Comparison of ENCODE assay signal across 26 cellular contexts in the genomic region with DNA sequence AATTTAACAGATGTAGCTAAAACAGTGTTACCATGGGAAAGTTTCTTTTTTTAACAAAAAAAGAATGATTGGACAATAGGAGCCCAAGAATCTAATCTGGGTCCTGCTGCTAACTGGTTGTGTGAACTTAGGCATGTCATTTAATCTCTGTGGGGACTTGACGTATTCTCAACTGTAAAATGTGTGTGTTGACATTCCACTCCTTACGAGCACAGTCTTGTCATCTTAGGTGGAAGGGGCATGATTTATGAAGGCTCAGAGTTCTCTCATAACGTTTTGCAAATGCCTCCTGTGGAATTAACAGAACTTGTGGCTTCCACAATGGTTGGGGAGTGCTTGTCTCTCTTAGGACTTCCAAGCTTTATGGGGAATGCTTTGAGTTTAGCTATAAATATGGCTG.
"Had no signal": no experiment of that assay in that cellular context is flagged by ENCODE, and none has a peak within 500 bp of the region (broad histone marks: within the 10 kb centered on the region; RNA-seq: fewer than 3 reads in every experiment).

No MANE protein-coding gene starts in this region.

- H3K36me3 ChIP-seq: left lung, lower lobe of right lung, pancreas, prostate gland, stomach, thyroid gland, transverse colon, upper lobe of right lung had no signal

- H3K9me3 ChIP-seq: left lung, lower lobe of right lung, pancreas, prostate gland, stomach, testis, thyroid gland, transverse colon, upper lobe of right lung had no signal

- H3K4me1 ChIP-seq: left lung, lower lobe of right lung, pancreas, prostate gland, testis, thyroid gland, transverse colon, upper lobe of right lung had no signal

- ATAC-seq: left cardiac atrium; left lung; lower lobe of right lung; naive thymus-derived CD8-positive, alpha-beta T cell; pancreas; right cardiac atrium; sciatic nerve; stimulated activated naive B cell treated with anti-CD40 and anti-IgM and Interleukin-4, amounts not matched to agents 10 μg/mL and 1 μg/mL and 100 μg/mL, for 72 hours; stimulated activated naive CD8-positive, alpha-beta T cell treated with anti-CD3 and anti-CD28 coated beads, Interleukin-15, Interleukin-2, amounts not matched to agents 100 U/mL and 50 U/mL, for 24 hours; upper lobe of right lung had no signal

- H3K27me3 ChIP-seq: left lung, pancreas, testis, thyroid gland, transverse colon, upper lobe of right lung had no signal

- DNase-seq: kidney glomerular epithelial cell; left cardiac atrium; left lung; lower lobe of right lung; mammary epithelial cell; mesenchymal stem cell; naive thymus-derived CD8-positive, alpha-beta T cell; nucleus accumbens; pancreas; posterior cingulate gyrus; retina; right cardiac atrium; stimulated activated CD4-positive, alpha-beta T cell treated with anti-CD3 and anti-CD28 coated beads, Interleukin-12 subunit alpha, Interleukin-12 subunit beta, amount 100 ng/mL, for 4 hours; stimulated activated CD4-positive, alpha-beta T cell treated with anti-CD3 and anti-CD28 coated beads, Interleukin-15, amount 100 ng/mL, for 24 hours; stimulated activated CD4-positive, alpha-beta T cell treated with anti-CD3 and anti-CD28 coated beads, Interleukin-2, amount 100 ng/mL, for 24 hours; stimulated activated CD4-positive, alpha-beta T cell treated with anti-CD3 and anti-CD28 coated beads, Interleukin-4, amount 100 ng/mL, for 1 hour; stimulated activated naive B cell treated with anti-CD40 and anti-IgM and Interleukin-4, amounts not matched to agents 10 μg/mL and 1 μg/mL and 100 μg/mL, for 72 hours; stimulated activated naive CD8-positive, alpha-beta T cell treated with anti-CD3 and anti-CD28 coated beads, Interleukin-15, Interleukin-2, amounts not matched to agents 100 U/mL and 50 U/mL, for 24 hours; stomach; testis; thyroid gland; transverse colon; upper lobe of right lung had no signal

- H3K27ac ChIP-seq: left lung, lower lobe of right lung, pancreas, prostate gland, skin epidermis, stomach, testis, thyroid gland, transverse colon, upper lobe of right lung had no signal

- H3K4me3 ChIP-seq: left lung, lower lobe of right lung, pancreas, prostate gland, skin epidermis, stomach, testis, thyroid gland, transverse colon, upper lobe of right lung had no signal
